In the genomic region with DNA sequence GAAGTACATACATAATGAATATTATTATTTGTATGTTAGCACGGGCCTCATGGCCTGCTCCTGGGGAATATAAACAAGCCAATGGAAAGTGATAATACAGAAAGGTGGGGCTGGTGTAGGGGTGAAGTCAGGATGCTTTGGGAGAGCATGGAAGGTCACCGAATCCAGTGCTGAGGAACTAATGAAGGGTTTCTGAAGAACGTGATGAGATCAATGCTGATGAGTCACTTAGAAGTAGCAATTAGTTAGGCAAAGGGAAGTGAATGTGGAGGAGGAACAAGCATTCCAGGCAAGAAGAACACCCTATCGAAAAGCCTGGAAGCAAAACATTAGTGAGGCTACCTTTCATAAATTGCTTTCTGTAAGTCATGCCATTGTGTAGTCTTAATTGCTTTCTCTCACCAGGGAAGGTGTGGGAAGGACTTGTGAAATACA, we compare ENCODE assay signal across 8 cellular contexts. TPM values are rescaled to one million over a fixed set of nuclear protein-coding genes. Genes with fewer than 3 reads are reported as not detected.
DNase-seq lines count a peak whose midpoint lies in the region; ATAC-seq and TF ChIP-seq lines count a peak whose summit lies in the region.

No MANE protein-coding gene starts in this region.

- no peak for TF ChIP-seq POLR2A in breast epithelium (IDR thresholded peaks at IDR 0.05)

- no peak for DNase-seq in AG04449 (ENCODE audit: low read depth, low spot score)
- DNase-seq in Jurkat, Clone E6-1 (ENCODE audit: low read depth, low spot score), result no peak
- no peak for DNase-seq in breast epithelium (ENCODE audit: low spot score in 2 of 2)
- DNase-seq in NCI-H128 (lab: John Stamatoyannopoulos, UW; ENCODE audit: unreplicated experiment), result no peak
- DNase-seq in activated CD8-positive, alpha-beta memory T cell treated with anti-CD3 and anti-CD28 coated beads, Interleukin-2, amount 50 U/mL, for 4 hours, result no peak

- H3K36me3 ChIP-seq in breast epithelium, result no peaks in the 10 kb centered on the region
- peaks cover 33% of the 10 kb centered on the region for H3K36me3 ChIP-seq in mesodermal cell (ENCODE audit: control insufficient read depth, insufficient read depth, low read length)

- CTCF ChIA-PET in AG04449 (lab: Yijun Ruan, JAX), result interaction anchor here (1.1 to 1.9 kb wide), 4 partner anchors 8 to 301 kb away, joined by 3 to 8 read pairs (median 6); no protein-coding TSS in a partner anchor

- H3K4me1 ChIP-seq in breast epithelium, result peaks cover 0 to 17% of the 10 kb centered on the region in 2 donors
- peaks cover 14% of the 10 kb centered on the region for H3K4me1 ChIP-seq in mesodermal cell (ENCODE audit: control insufficient read depth, insufficient read depth, low read length, poor library complexity, severe bottlenecking)

- no peaks in the 10 kb centered on the region for H3K9me3 ChIP-seq in breast epithelium
- no peaks in the 10 kb centered on the region for H3K9me3 ChIP-seq in mesodermal cell (ENCODE audit: control insufficient read depth, low read length)

- TF ChIP-seq CTCF in AG04449 (IDR thresholded peaks at IDR 0.05; ENCODE audit: insufficient read depth, low read length, missing control alignments), result no peak
- TF ChIP-seq CTCF in breast epithelium (IDR thresholded peaks at IDR 0.05), result no peak

- WGBS in mesodermal cell (ENCODE audit: insufficient coverage in 2 of 2), 2 experiments, result 43 to 45% methylated on average over 4 of the region's 4 CpGs

- no peak for ATAC-seq in HG02623 (IDR thresholded peaks at IDR 0.05; ENCODE audit: unreplicated experiment)
- ATAC-seq in GM19395 (IDR thresholded peaks at IDR 0.05; ENCODE audit: unreplicated experiment), result no peak

- H3K4me3 ChIP-seq in AG04449 (ENCODE audit: low read depth, low read length), result peak overlapping the region; percentile 71
- peak overlapping the region; percentile 3; the same call in 1 of the 2 replicates for H3K4me3 ChIP-seq in Jurkat, Clone E6-1 (ENCODE audit: low read length)
- H3K4me3 ChIP-seq in breast epithelium, result peak overlapping the region; percentile 53 to 65 (median 54)
- peak overlapping the region; percentile 72 for H3K4me3 ChIP-seq in mesodermal cell (ENCODE audit: extremely low read depth, insufficient read depth, low read length, poor library complexity, severe bottlenecking)

- H3K27me3 ChIP-seq in breast epithelium, result no peaks in the 10 kb centered on the region

- intact Hi-C loops in breast epithelium (cut with DNase I; ENCODE audit: low total_unique reads), result no loop called here

- POLR2A ChIA-PET in AG04449 (lab: Yijun Ruan, JAX), result interaction anchor here (2.0 kb wide), 1 partner anchor 46 kb away, joined by 5 read pairs; no protein-coding TSS in a partner anchor

- H3K27ac ChIP-seq in breast epithelium (peak overlapping the region; percentile 81 to 89), mesodermal cell (ENCODE audit: low read depth, low read length, severe bottlenecking) (peak overlapping the region; percentile 19)

RNA-seq across cellular contexts. Expression of a gene that starts 2.1 kb away (rescaled TPM):
- polyA plus RNA-seq in Jurkat, Clone E6-1 (2012; ENCODE audit: insufficient read depth, insufficient read length), result 11.2 TPM
- total RNA-seq in breast epithelium, result 100 to 1,000 TPM; 364 to 729 (median 628) TPM
- 1,115 TPM for polyA plus RNA-seq in mesodermal cell (2013, experiment 1 of 2)
- polyA plus RNA-seq in mesodermal cell (2013, experiment 2 of 2), result 973 TPM

Comparison
In these comparisons a context has a peak if more than half of its experiments do, and no peak if none do; other contexts are left out.
1. H3K4me3 ChIP-seq: peak in every context shown above with its lines; median percentile 72 in mesodermal cell; 71 in AG04449; 54 in breast epithelium; 3 in Jurkat, Clone E6-1.